Comparison of ENCODE assay signal across 12 cellular contexts in the genomic region with DNA sequence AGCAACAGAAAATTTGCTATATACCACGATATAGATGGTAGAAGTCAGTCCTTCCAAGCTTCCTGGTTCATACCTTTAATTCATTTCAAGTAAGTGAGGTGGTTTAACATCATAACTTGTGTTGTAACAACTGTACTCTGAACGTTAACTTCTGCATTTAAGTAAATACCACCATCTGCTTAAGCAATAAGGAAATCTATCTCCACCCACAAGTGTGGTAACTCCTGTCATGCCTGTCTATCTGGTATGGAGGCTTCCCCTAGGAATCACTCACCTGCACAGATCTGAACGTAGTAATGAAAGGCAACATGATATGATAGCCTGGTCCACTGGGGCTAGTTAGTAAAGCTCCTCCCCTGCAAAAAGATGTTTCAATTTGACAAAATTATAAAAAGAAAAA. TPM values are rescaled to one million over a fixed set of nuclear protein-coding genes. Genes with fewer than 3 reads are reported as not detected.
A peak's percentile ranks its signal among the peaks of the same experiment; 100 is the strongest.
DNase-seq lines count a peak whose midpoint lies in the region; ATAC-seq and TF ChIP-seq lines count a peak whose summit lies in the region.
"Had no signal": no experiment of that assay in that cellular context is flagged by ENCODE, and none has a peak within 500 bp of the region (broad histone marks: within the 10 kb centered on the region; RNA-seq: fewer than 3 reads in every experiment).

No MANE protein-coding gene starts in this region.

- TF ChIP-seq CTCF in fibroblast of pulmonary artery (IDR thresholded peaks at IDR 0.05; ENCODE audit: low read length, missing control alignments), result no peak
- TF ChIP-seq CTCF in upper lobe of left lung (IDR thresholded peaks at IDR 0.05), result no peak
- TF ChIP-seq CTCF in BE2C (IDR thresholded peaks at IDR 0.05; ENCODE audit: low read depth, low read length), result no peak

- ATAC-seq in upper lobe of left lung (ENCODE audit: low FRiP score in 2 of 2) (no peak), GM18498 (IDR thresholded peaks at IDR 0.05; ENCODE audit: unreplicated experiment) (no peak)
- ATAC-seq: activated CD4-positive, alpha-beta T cell treated with anti-CD3 and anti-CD28 coated beads for 36 hours had no signal

- TF ChIP-seq EP300 in upper lobe of left lung (IDR thresholded peaks at IDR 0.05), result peak in 1 of 4 donors; percentile 32

- H3K27ac ChIP-seq in upper lobe of left lung, result peak overlapping the region; percentile 38 to 90 (median 64)
- H3K27ac ChIP-seq: C4-2B had no signal

- H3K27me3 ChIP-seq in upper lobe of left lung, result no peaks in the 10 kb centered on the region
- H3K27me3 ChIP-seq in BE2C, result no peaks in the 10 kb centered on the region

- no peak for TF ChIP-seq POLR2A in upper lobe of left lung (IDR thresholded peaks at IDR 0.05)

- peak overlapping the region; percentile 98 for H3K4me3 Mint-ChIP-seq in activated naive CD4-positive, alpha-beta T cell treated with anti-CD3 and anti-CD28 coated beads, Interleukin-2, amount 50 U/mL, for 24 hours

- no peaks in the 10 kb centered on the region for H3K27me3 Mint-ChIP-seq in activated naive CD4-positive, alpha-beta T cell treated with anti-CD3 and anti-CD28 coated beads, Interleukin-2, amount 50 U/mL, for 24 hours
- H3K27me3 Mint-ChIP-seq: activated CD4-positive, alpha-beta T cell treated with anti-CD3 and anti-CD28 coated beads for 36 hours had no signal

- H3K4me1 ChIP-seq in upper lobe of left lung, result peaks cover 23 to 38% (median 27%) of the 10 kb centered on the region in 4 donors
- H3K4me1 ChIP-seq in BE2C, result no peaks in the 10 kb centered on the region

- no peak overlapping the region for H3K27ac Mint-ChIP-seq in activated naive CD4-positive, alpha-beta T cell treated with anti-CD3 and anti-CD28 coated beads, Interleukin-2, amount 50 U/mL, for 24 hours

- H3K36me3 ChIP-seq in upper lobe of left lung (peaks cover 0 to 6% (median 2%) of the 10 kb centered on the region in 4 donors), BE2C (no peaks in the 10 kb centered on the region; the same call in 1 of the 2 replicates)

- H3K9me3 ChIP-seq in upper lobe of left lung, result no peaks in the 10 kb centered on the region
- H3K9me3 ChIP-seq in BE2C, result no peaks in the 10 kb centered on the region

- H3K4me1 Mint-ChIP-seq in activated naive CD4-positive, alpha-beta T cell treated with anti-CD3 and anti-CD28 coated beads, Interleukin-2, amount 50 U/mL, for 24 hours, result peaks cover 61% of the 10 kb centered on the region

- no peaks in the 10 kb centered on the region for H3K9me3 Mint-ChIP-seq in activated naive CD4-positive, alpha-beta T cell treated with anti-CD3 and anti-CD28 coated beads, Interleukin-2, amount 50 U/mL, for 24 hours

- H3K4me3 ChIP-seq in fibroblast of pulmonary artery (replicated peaks; ENCODE audit: low read depth, low read length), result no peak overlapping the region
- H3K4me3 ChIP-seq in upper lobe of left lung, result no peak overlapping the region
- no peak overlapping the region for H3K4me3 ChIP-seq in BE2C (ENCODE audit: low read depth, low read length)

- WGBS in upper lobe of left lung, 2 donors, result 44 to 55% methylated on average over 3 of the region's 3 CpGs

- peaks cover 30% of the 10 kb centered on the region for H3K36me3 Mint-ChIP-seq in activated naive CD4-positive, alpha-beta T cell treated with anti-CD3 and anti-CD28 coated beads, Interleukin-2, amount 50 U/mL, for 24 hours

- DNase-seq in activated naive CD4-positive, alpha-beta T cell treated with Interleukin-2 at 50 U/mL for 16 hours, result no peak
- DNase-seq in SIG-M5 (lab: John Stamatoyannopoulos, UW) (peak; percentile 82), fibroblast of pulmonary artery (ENCODE audit: low read depth) (peak; percentile 13), upper lobe of left lung (no peak), BE2C (no peak), amniotic stem cell (lab: John Stamatoyannopoulos, UW) (no peak)
- DNase-seq: activated CD4-positive, alpha-beta T cell treated with anti-CD3 and anti-CD28 coated beads for 36 hours; NCI-H2227 treated with DMSO at 0.1 percent for 48 hours; stimulated activated CD4-positive, alpha-beta T cell treated with anti-CD3 and anti-CD28 coated beads, Interleukin-12 subunit alpha, Interleukin-12 subunit beta, amount 100 ng/mL, for 4 hours had no signal

RNA-seq across cellular contexts. Expression of a gene that starts 2.3 kb away (rescaled TPM):
- total RNA-seq in upper lobe of left lung, result 10 to 100 TPM in 5 of 6 donors, 1 to 10 TPM in 1; 9.4 to 40.7 (median 24.4) TPM
- 10.1 TPM for polyA plus RNA-seq in BE2C (2012; ENCODE audit: insufficient read depth, insufficient read length, low read depth)

RNA-seq across cellular contexts. Expression of a gene that starts 45.9 kb away (rescaled TPM):
- total RNA-seq in upper lobe of left lung, result 10 to 100 TPM in 4 of 6 donors, 1 to 10 TPM in 2; 8.8 to 27.3 (median 18.7) TPM
- polyA plus RNA-seq in BE2C (2012; ENCODE audit: insufficient read depth, insufficient read length, low read depth), result 26.3 TPM

Comparison
In these comparisons a context has a peak if more than half of its experiments do, and no peak if none do; other contexts are left out.
1. DNase-seq: peak in SIG-M5 (single experiment) and fibroblast of pulmonary artery (single experiment); none in activated naive CD4-positive, alpha-beta T cell treated with Interleukin-2 at 50 U/mL for 16 hours (single experiment), upper lobe of left lung (0 of 2), BE2C (single experiment) and amniotic stem cell (single experiment).